ENCODE assay signal across 8 cellular contexts in genomic region chr10:98467506-98468318, GRCh38. TPM values are rescaled to one million over a fixed set of nuclear protein-coding genes. Genes with fewer than 3 reads are reported as not detected.
DNase-seq lines count a peak whose midpoint lies in the region; TF ChIP-seq lines count a peak whose summit lies in the region.

No MANE protein-coding gene starts in this region.

- TF ChIP-seq CTCF in tibial artery (IDR thresholded peaks at IDR 0.05), result peak; percentile 81 to 88

- no peaks in the 10 kb centered on the region for H3K27me3 ChIP-seq in tibial artery

- no peaks in the 10 kb centered on the region for H3K9me3 Mint-ChIP-seq in activated naive CD4-positive, alpha-beta T cell treated with anti-CD3 and anti-CD28 coated beads, Interleukin-2, amount 10 ng/mL, durations not matched to agents 7 days and 5 days

- intact Hi-C loops in tibial artery (cut with DNase I; ENCODE audit: low total_unique reads), result loop anchor here (5.0 to 10.0 kb wide), 2 partner anchors 197 to 780 kb away; no protein-coding TSS in a partner anchor

- peaks cover 8% of the 10 kb centered on the region for H3K4me1 Mint-ChIP-seq in activated naive CD4-positive, alpha-beta T cell treated with anti-CD3 and anti-CD28 coated beads, Interleukin-2, amount 10 ng/mL, durations not matched to agents 7 days and 5 days

- peak overlapping the region; percentile 49 to 62 for H3K4me3 ChIP-seq in tibial artery

- peaks cover 0 to 7% (median 2%) of the 10 kb centered on the region in 4 donors for H3K4me1 ChIP-seq in tibial artery

- no peak overlapping the region for H3K27ac Mint-ChIP-seq in activated naive CD4-positive, alpha-beta T cell treated with anti-CD3 and anti-CD28 coated beads, Interleukin-2, amount 10 ng/mL, durations not matched to agents 7 days and 5 days

- DNase-seq in GDM1 (lab: John Stamatoyannopoulos, UW) (peak; percentile 23), GOT3 (lab: John Stamatoyannopoulos, UW) (peak; percentile 32), Kasumi-1 (lab: John Stamatoyannopoulos, UW) (peak; percentile 95 to 98), SIG-M5 treated with dmso at 0.1 percent for 504 hours (lab: John Stamatoyannopoulos, UW; ENCODE audit: unreplicated experiment) (peak; percentile 90), glomerular visceral epithelial cell (ENCODE audit: extremely low spot score) (peak; percentile 87), occipital lobe (lab: John Stamatoyannopoulos, UW) (peak; percentile 80), tibial artery (peak; percentile 69 to 82)
- DNase-seq in activated naive CD4-positive, alpha-beta T cell treated with anti-CD3 and anti-CD28 coated beads, Interleukin-2, amount 10 ng/mL, durations not matched to agents 7 days and 5 days, result peak; percentile 73

- CTCF ChIA-PET in activated naive CD4-positive, alpha-beta T cell treated with anti-CD3 and anti-CD28 coated beads, Interleukin-2, amount 10 ng/mL, durations not matched to agents 7 days and 5 days (lab: Charles Lee), result interaction anchor here (0.6 to 2.2 kb wide), 25 partner anchors 10 to 1074 kb away, joined by 3 to 16 read pairs (median 3); no protein-coding TSS in a partner anchor

- no peaks in the 10 kb centered on the region for H3K9me3 ChIP-seq in tibial artery

- peaks cover 44% of the 10 kb centered on the region for H3K27me3 Mint-ChIP-seq in activated naive CD4-positive, alpha-beta T cell treated with anti-CD3 and anti-CD28 coated beads, Interleukin-2, amount 10 ng/mL, durations not matched to agents 7 days and 5 days

- H3K36me3 ChIP-seq in tibial artery, result no peaks in the 10 kb centered on the region

- peak overlapping the region; percentile 84 for H3K4me3 Mint-ChIP-seq in activated naive CD4-positive, alpha-beta T cell treated with anti-CD3 and anti-CD28 coated beads, Interleukin-2, amount 10 ng/mL, durations not matched to agents 7 days and 5 days

- H3K27ac ChIP-seq in tibial artery, result peak overlapping the region in 1 of 2 donors; percentile 1

- no peaks in the 10 kb centered on the region for H3K36me3 Mint-ChIP-seq in activated naive CD4-positive, alpha-beta T cell treated with anti-CD3 and anti-CD28 coated beads, Interleukin-2, amount 10 ng/mL, durations not matched to agents 7 days and 5 days

RNA-seq across cellular contexts. Expression of gene HPS1, which starts 21.0 kb away (rescaled TPM):
- 11.1 TPM for total RNA-seq in occipital lobe

RNA-seq across cellular contexts. Expression of gene PYROXD2, which starts 52.7 kb away (rescaled TPM):
- 1.4 TPM for total RNA-seq in occipital lobe

Comparison
In these comparisons a context has a peak if more than half of its experiments do, and no peak if none do; other contexts are left out.
1. DNase-seq: peak in every context shown above with its lines; median percentile 96 in Kasumi-1; 90 in SIG-M5 treated with dmso at 0.1 percent for 504 hours; 87 in glomerular visceral epithelial cell; 80 in occipital lobe; 76 in tibial artery; 73 in activated naive CD4-positive, alpha-beta T cell treated with anti-CD3 and anti-CD28 coated beads, Interleukin-2, amount 10 ng/mL, durations not matched to agents 7 days and 5 days; 32 in GOT3; 23 in GDM1.